In genomic region chr1:119774746-119775495, GRCh38 we compare ENCODE assay signal across 23 cellular contexts. TPM values are rescaled to one million over a fixed set of nuclear protein-coding genes. Genes with fewer than 3 reads are reported as not detected.
DNase-seq lines count a peak whose midpoint lies in the region; ATAC-seq and TF ChIP-seq lines count a peak whose summit lies in the region.
"Had no signal": no experiment of that assay in that cellular context is flagged by ENCODE, and none has a peak within 500 bp of the region (broad histone marks: within the 10 kb centered on the region; RNA-seq: fewer than 3 reads in every experiment).

No MANE protein-coding gene starts in this region.

- peak overlapping the region; percentile 24 for H3K4me3 Mint-ChIP-seq in progenitor cell of endocrine pancreas (ENCODE audit: low read depth)
- H3K4me3 Mint-ChIP-seq: activated B cell treated with CpG ODN at 0.5 μM for 24 hours; activated CD4-positive, alpha-beta memory T cell treated with anti-CD3 and anti-CD28 coated beads for 36 hours; CD4-positive, alpha-beta T cell had no signal

- peaks cover 45% of the 10 kb centered on the region for H3K4me1 Mint-ChIP-seq in progenitor cell of endocrine pancreas (ENCODE audit: low read depth)
- H3K4me1 Mint-ChIP-seq: activated B cell treated with CpG ODN at 0.5 μM for 24 hours had no signal

- TF ChIP-seq CTCF in VCaP (conservative IDR thresholded peaks at IDR 0.05), result no peak
- no peak for TF ChIP-seq CTCF in progenitor cell of endocrine pancreas (IDR thresholded peaks at IDR 0.05; ENCODE audit: unreplicated experiment)

- peak; percentile 37 for DNase-seq in ELF-1 (ENCODE audit: low read depth, low spot score)
- DNase-seq in left lobe of liver (ENCODE audit: low spot score), result no peak
- DNase-seq in progenitor cell of endocrine pancreas (ENCODE audit: low spot score, unreplicated experiment), result no peak
- no peak for DNase-seq in NAMALWA (ENCODE audit: low spot score)
- no peak for DNase-seq in NCI-H510A treated with DMSO at 0.1 percent for 48 hours (lab: John Stamatoyannopoulos, UW)
- no peak for DNase-seq in NCI-H146 (lab: John Stamatoyannopoulos, UW)
- DNase-seq: activated B cell treated with CpG ODN at 0.5 μM for 24 hours; activated CD4-positive, alpha-beta memory T cell treated with anti-CD3 and anti-CD28 coated beads for 36 hours; activated naive CD4-positive, alpha-beta T cell treated with Interleukin-2 at 50 U/mL for 16 hours; aorta; CD4-positive, alpha-beta T cell; central memory CD4-positive, alpha-beta T cell; dorsolateral prefrontal cortex; Karpas-422; midbrain; NCI-H1092 treated with DMSO at 0.1 percent for 48 hours; NCI-H2107 had no signal

- ATAC-seq in left lobe of liver, result peak; percentile 11
- ATAC-seq: SK-N-SH treated with all-trans-retinoic acid at 6 μM for 48 hours had no signal

- no peaks in the 10 kb centered on the region for H3K27me3 Mint-ChIP-seq in progenitor cell of endocrine pancreas
- H3K27me3 Mint-ChIP-seq: activated B cell treated with CpG ODN at 0.5 μM for 24 hours had no signal

- H3K27ac ChIP-seq in VCaP, result 0 out of 2 replicates have a peak overlapping the region, but pooled peaks have one; percentile 11
- H3K27ac ChIP-seq: dorsolateral prefrontal cortex, neutrophil had no signal

- no peaks in the 10 kb centered on the region for H3K36me3 Mint-ChIP-seq in progenitor cell of endocrine pancreas (ENCODE audit: insufficient read depth)
- H3K36me3 Mint-ChIP-seq: activated CD4-positive, alpha-beta memory T cell treated with anti-CD3 and anti-CD28 coated beads for 36 hours had no signal

- H3K27ac Mint-ChIP-seq in progenitor cell of endocrine pancreas, result peak overlapping the region; percentile 94
- H3K27ac Mint-ChIP-seq: activated B cell treated with CpG ODN at 0.5 μM for 24 hours; activated CD4-positive, alpha-beta memory T cell treated with anti-CD3 and anti-CD28 coated beads for 36 hours; CD4-positive, alpha-beta T cell had no signal

- peaks cover 2% of the 10 kb centered on the region for H3K9me3 Mint-ChIP-seq in progenitor cell of endocrine pancreas (ENCODE audit: low read depth)
- H3K9me3 Mint-ChIP-seq: activated B cell treated with CpG ODN at 0.5 μM for 24 hours; activated CD4-positive, alpha-beta memory T cell treated with anti-CD3 and anti-CD28 coated beads for 36 hours; CD4-positive, alpha-beta T cell had no signal

RNA-seq across cellular contexts. Expression of gene HMGCS2, which starts 6.2 kb away (rescaled TPM):
- total RNA-seq in left lobe of liver (867 TPM), progenitor cell of endocrine pancreas (105 and 112 TPM in 2 replicates)
- total RNA-seq: activated B cell treated with CpG ODN at 0.5 μM for 24 hours; activated CD4-positive, alpha-beta memory T cell treated with anti-CD3 and anti-CD28 coated beads for 36 hours; aorta; CD4-positive, alpha-beta T cell; epithelial cell of proximal tubule; frontal cortex; H1 had no signal

RNA-seq across cellular contexts. Expression of gene REG4, which starts 36.3 kb away (rescaled TPM):
- total RNA-seq in left lobe of liver (not detected), progenitor cell of endocrine pancreas (0.40 and 0.67 TPM in 2 replicates)
- total RNA-seq: activated B cell treated with CpG ODN at 0.5 μM for 24 hours; activated CD4-positive, alpha-beta memory T cell treated with anti-CD3 and anti-CD28 coated beads for 36 hours; aorta; dorsolateral prefrontal cortex; epithelial cell of proximal tubule; frontal cortex; H1 had no signal
